ENCODE assay signal across 1 cellular context in genomic region chr14:72961579-72962335, GRCh38.
TF ChIP-seq lines count a peak whose summit lies in the region.

No MANE protein-coding gene starts in this region.

TF ChIP-seq in HCT116, 20 proteins besides CTCF, POLR2A, EP300 and RAD21 (continued from another document):
- TF ChIP-seq, protein P1, sequence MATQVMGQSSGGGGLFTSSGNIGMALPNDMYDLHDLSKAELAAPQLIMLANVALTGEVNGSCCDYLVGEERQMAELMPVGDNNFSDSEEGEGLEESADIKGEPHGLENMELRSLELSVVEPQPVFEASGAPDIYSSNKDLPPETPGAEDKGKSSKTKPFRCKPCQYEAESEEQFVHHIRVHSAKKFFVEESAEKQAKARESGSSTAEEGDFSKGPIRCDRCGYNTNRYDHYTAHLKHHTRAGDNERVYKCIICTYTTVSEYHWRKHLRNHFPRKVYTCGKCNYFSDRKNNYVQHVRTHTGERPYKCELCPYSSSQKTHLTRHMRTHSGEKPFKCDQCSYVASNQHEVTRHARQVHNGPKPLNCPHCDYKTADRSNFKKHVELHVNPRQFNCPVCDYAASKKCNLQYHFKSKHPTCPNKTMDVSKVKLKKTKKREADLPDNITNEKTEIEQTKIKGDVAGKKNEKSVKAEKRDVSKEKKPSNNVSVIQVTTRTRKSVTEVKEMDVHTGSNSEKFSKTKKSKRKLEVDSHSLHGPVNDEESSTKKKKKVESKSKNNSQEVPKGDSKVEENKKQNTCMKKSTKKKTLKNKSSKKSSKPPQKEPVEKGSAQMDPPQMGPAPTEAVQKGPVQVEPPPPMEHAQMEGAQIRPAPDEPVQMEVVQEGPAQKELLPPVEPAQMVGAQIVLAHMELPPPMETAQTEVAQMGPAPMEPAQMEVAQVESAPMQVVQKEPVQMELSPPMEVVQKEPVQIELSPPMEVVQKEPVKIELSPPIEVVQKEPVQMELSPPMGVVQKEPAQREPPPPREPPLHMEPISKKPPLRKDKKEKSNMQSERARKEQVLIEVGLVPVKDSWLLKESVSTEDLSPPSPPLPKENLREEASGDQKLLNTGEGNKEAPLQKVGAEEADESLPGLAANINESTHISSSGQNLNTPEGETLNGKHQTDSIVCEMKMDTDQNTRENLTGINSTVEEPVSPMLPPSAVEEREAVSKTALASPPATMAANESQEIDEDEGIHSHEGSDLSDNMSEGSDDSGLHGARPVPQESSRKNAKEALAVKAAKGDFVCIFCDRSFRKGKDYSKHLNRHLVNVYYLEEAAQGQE (IDR thresholded peaks at IDR 0.05; ENCODE audit: low read depth) = no peak
